22 cellular contexts compared by ENCODE assay signal in the genomic region with DNA sequence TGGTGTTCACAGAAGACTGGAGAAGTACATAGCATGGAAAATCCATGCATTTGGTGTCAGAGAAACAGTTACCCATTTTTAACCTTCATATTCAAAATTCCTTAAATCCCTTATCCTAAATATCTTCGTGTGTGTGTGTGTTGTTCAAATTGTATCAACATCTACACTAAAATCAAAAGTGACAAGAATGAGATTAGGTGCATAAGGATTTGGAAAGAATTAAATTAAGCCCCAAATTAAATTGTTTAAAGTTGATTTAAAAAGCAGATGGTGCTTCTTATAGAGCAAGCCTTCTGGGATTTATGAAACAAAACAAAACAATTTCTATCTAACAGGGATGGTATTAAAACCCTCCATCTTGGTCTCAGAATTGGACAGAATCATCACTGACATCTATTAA. TPM values are rescaled to one million over a fixed set of nuclear protein-coding genes. Genes with fewer than 3 reads are reported as not detected.
"Had no signal": no experiment of that assay in that cellular context is flagged by ENCODE, and none has a peak within 500 bp of the region (broad histone marks: within the 10 kb centered on the region; RNA-seq: fewer than 3 reads in every experiment).

No MANE protein-coding gene starts in this region.

- H3K9me3 ChIP-seq: left ventricle myocardium inferior, ovary, right atrium auricular region, right lobe of liver, stomach, suprapubic skin, thoracic aorta, tibial artery, uterus had no signal

- H3K27ac ChIP-seq: left ventricle myocardium inferior, ovary, right atrium auricular region, right lobe of liver, stomach, suprapubic skin, thoracic aorta, tibial artery, uterus had no signal

- H3K4me3 ChIP-seq: left ventricle myocardium inferior, lung, ovary, right atrium auricular region, right lobe of liver, stomach, suprapubic skin, thoracic aorta, tibial artery, uterus had no signal

- H3K27me3 ChIP-seq: ovary, right atrium auricular region, right lobe of liver, stomach, suprapubic skin, uterus had no signal

- ATAC-seq: naive thymus-derived CD4-positive, alpha-beta T cell; natural killer cell treated with Interleukin-12 subunit alpha and Interleukin-12 subunit beta and Interleukin-15 and Interleukin-18, amount 100 ng/mL, for 72 hours; right lobe of liver; stimulated activated naive B cell treated with anti-CD40 and anti-IgM and Interleukin-4, amounts not matched to agents 10 μg/mL and 1 μg/mL and 100 μg/mL, for 72 hours; stimulated activated naive CD8-positive, alpha-beta T cell treated with anti-CD3 and anti-CD28 coated beads, Interleukin-15, Interleukin-2, amounts not matched to agents 100 U/mL and 50 U/mL, for 24 hours had no signal

- DNase-seq: islet precursor cell; left ventricle myocardium inferior; mesendoderm; naive thymus-derived CD4-positive, alpha-beta T cell; ovary; right lobe of liver; stimulated activated CD4-positive, alpha-beta T cell treated with anti-CD3 and anti-CD28 coated beads, Interleukin-12 subunit alpha, Interleukin-12 subunit beta, amount 100 ng/mL, for 4 hours; stimulated activated CD4-positive, alpha-beta T cell treated with anti-CD3 and anti-CD28 coated beads, Interleukin-15, amount 100 ng/mL, for 24 hours; stimulated activated CD4-positive, alpha-beta T cell treated with anti-CD3 and anti-CD28 coated beads, Interleukin-2, amount 100 ng/mL, for 24 hours; stimulated activated CD4-positive, alpha-beta T cell treated with anti-CD3 and anti-CD28 coated beads, Interleukin-4, amount 100 ng/mL, for 1 hour; stimulated activated naive B cell treated with anti-CD40 and anti-IgM and Interleukin-4, amounts not matched to agents 10 μg/mL and 1 μg/mL and 100 μg/mL, for 72 hours; stimulated activated naive CD8-positive, alpha-beta T cell treated with anti-CD3 and anti-CD28 coated beads, Interleukin-15, Interleukin-2, amounts not matched to agents 100 U/mL and 50 U/mL, for 24 hours; stomach; tibial artery; uterus had no signal

- H3K36me3 ChIP-seq: left ventricle myocardium inferior, ovary, right atrium auricular region, right lobe of liver, stomach, suprapubic skin, thoracic aorta, tibial artery, uterus had no signal

- H3K4me1 ChIP-seq: uterus had no signal

RNA-seq across cellular contexts. Expression of gene RSPH1, which starts 4.7 kb away (rescaled TPM):
- total RNA-seq: left ventricle myocardium inferior, myocyte, right atrium auricular region, skeletal muscle tissue had no signal

RNA-seq across cellular contexts. Expression of gene SLC37A1, which starts 22.3 kb away (rescaled TPM):
- total RNA-seq: myocyte had no signal
